ENCODE assay signal across 17 cellular contexts in the genomic region with DNA sequence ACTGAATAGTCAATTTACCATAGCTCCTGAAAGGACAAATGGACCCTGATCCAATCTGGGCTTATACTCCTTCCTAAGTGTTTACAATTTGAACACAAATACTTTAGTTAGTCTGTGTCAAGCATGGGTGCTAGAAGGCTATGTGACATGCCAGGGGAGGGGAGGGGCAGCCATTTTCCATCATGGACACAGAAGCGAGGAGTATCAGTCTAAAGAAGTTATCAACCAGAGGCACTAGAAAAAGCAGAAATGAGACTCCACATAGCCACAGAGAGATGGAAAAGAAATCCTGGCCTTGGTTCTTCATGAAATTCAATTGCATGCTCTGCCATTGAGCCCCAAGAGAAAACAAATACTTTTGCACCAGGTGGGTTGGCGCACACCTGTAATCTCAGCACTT.
"Had no signal": no experiment of that assay in that cellular context is flagged by ENCODE, and none has a peak within 500 bp of the region (broad histone marks: within the 10 kb centered on the region; RNA-seq: fewer than 3 reads in every experiment).

No MANE protein-coding gene starts in this region.

- ATAC-seq: activated CD8-positive, alpha-beta T cell treated with anti-CD3 and anti-CD28 coated beads for 36 hours; activated naive CD8-positive, alpha-beta T cell treated with anti-CD3 and anti-CD28 coated beads, Interleukin-2, amount 50 U/mL, for 24 hours had no signal

- H3K9me3 ChIP-seq: ascending aorta, colonic mucosa, stomach, thoracic aorta, vagina had no signal

- FAIRE-seq: endothelial cell of umbilical vein had no signal

- H3K36me3 ChIP-seq: ascending aorta, colonic mucosa, stomach, thoracic aorta, vagina had no signal

- DNase-seq: activated CD8-positive, alpha-beta memory T cell treated with anti-CD3 and anti-CD28 coated beads, Interleukin-2, amount 50 U/mL, for 48 hours; activated CD8-positive, alpha-beta T cell treated with anti-CD3 and anti-CD28 coated beads for 36 hours; activated naive CD4-positive, alpha-beta T cell; activated naive CD8-positive, alpha-beta T cell treated with anti-CD3 and anti-CD28 coated beads, Interleukin-2, amount 50 U/mL, for 24 hours; effector CD4-positive, alpha-beta T cell; foreskin melanocyte; head of caudate nucleus; stimulated activated CD4-positive, alpha-beta T cell treated with anti-CD3 and anti-CD28 coated beads, Interleukin-15, amount 100 ng/mL, for 24 hours; stimulated activated CD4-positive, alpha-beta T cell treated with anti-CD3 and anti-CD28 coated beads, Interleukin-4, amount 100 ng/mL, for 4 hours; stomach; T-helper 9 cell had no signal

- H3K27ac ChIP-seq: ascending aorta, parathyroid adenoma, stomach, thoracic aorta, vagina had no signal

- H3K4me1 ChIP-seq: ascending aorta, colonic mucosa, vagina had no signal

- H2AFZ ChIP-seq: parathyroid adenoma had no signal

- H3K4me3 ChIP-seq: ascending aorta, colonic mucosa, stomach, thoracic aorta, vagina had no signal

- H3K27me3 ChIP-seq: ascending aorta, colonic mucosa, stomach, vagina had no signal

- H3K9ac ChIP-seq: parathyroid adenoma had no signal
